In genomic region chr2:172807011-172807410, GRCh38 we compare ENCODE assay signal across 1 cellular context.
TF ChIP-seq lines count a peak whose summit lies in the region.

No MANE protein-coding gene starts in this region.

TF ChIP-seq in SK-N-SH, 30 proteins besides CTCF, POLR2A, EP300 and RAD21 (continued from another document):
- TF ChIP-seq USF2 (IDR thresholded peaks at IDR 0.05; ENCODE audit: borderline replicate concordance, low read depth, low read length) (no peak), IRF3 (IDR thresholded peaks at IDR 0.05; ENCODE audit: low read depth, low read length) (no peak), NFIC (IDR thresholded peaks at IDR 0.05; ENCODE audit: borderline replicate concordance) (no peak), TEAD4 (IDR thresholded peaks at IDR 0.05; ENCODE audit: borderline replicate concordance, insufficient read depth) (no peak), ZBTB33 (IDR thresholded peaks at IDR 0.05; ENCODE audit: borderline replicate concordance, low read depth) (no peak), USF1 (IDR thresholded peaks at IDR 0.05; ENCODE audit: borderline replicate concordance, low read depth) (no peak), RCOR1 (IDR thresholded peaks at IDR 0.05; ENCODE audit: low read length) (no peak), RXRA (IDR thresholded peaks at IDR 0.05; ENCODE audit: borderline replicate concordance, low read depth) (no peak)
